ENCODE assay signal across 8 cellular contexts in genomic region chr6:80003841-80004198, GRCh38. TPM values are rescaled to one million over a fixed set of nuclear protein-coding genes. Genes with fewer than 3 reads are reported as not detected.
DNase-seq lines count a peak whose midpoint lies in the region; ATAC-seq, FAIRE-seq and TF ChIP-seq lines count a peak whose summit lies in the region.

No MANE protein-coding gene starts in this region.

- H3K79me2 ChIP-seq in HepG2 (ENCODE audit: insufficient read depth, low read length): peaks cover 23% of the 10 kb centered on the region

- H3K36me3 ChIP-seq in SJCRH30 (peaks cover 18% of the 10 kb centered on the region), HepG2 (replicated peaks in 1 of 2; ENCODE audit: control insufficient read depth in 1 of 2, insufficient read depth in 2 of 2, low read length in 2 of 2) (peaks cover 0 to 12% of the 10 kb centered on the region in 2 experiments; a peak in 3 of 5 replicates), stomach smooth muscle (ENCODE audit: control insufficient read depth in 2 of 2, insufficient read depth in 2 of 2, low read length in 2 of 2) (no peaks in the 10 kb centered on the region)

- peak overlapping the region; percentile 72 for H3K9ac ChIP-seq in HepG2 (ENCODE audit: insufficient read depth, low read depth, low read length)
- H3K9ac ChIP-seq in stomach smooth muscle (ENCODE audit: low read length in 2 of 2): peak overlapping the region; percentile 71 to 89

- H3K4me2 ChIP-seq in A549: peak overlapping the region; percentile 76
- H3K4me2 ChIP-seq in HepG2 (ENCODE audit: low read depth, low read length): peak overlapping the region; percentile 89

- H3K9me3 ChIP-seq in A549: no peaks in the 10 kb centered on the region
- no peaks in the 10 kb centered on the region for H3K9me3 ChIP-seq in SJCRH30 (replicated peaks)
- H3K9me3 ChIP-seq in HepG2 (ENCODE audit: low read length): no peaks in the 10 kb centered on the region
- no peaks in the 10 kb centered on the region for H3K9me3 ChIP-seq in stomach smooth muscle (ENCODE audit: control insufficient read depth in 2 of 2, low read length in 2 of 2)

- TF ChIP-seq CTCF in A549 (IDR thresholded peaks at IDR 0.05) (no peak), HepG2 (CRISPR knock-in tag; IDR thresholded peaks at IDR 0.05) (no peak)

- DNase-seq in A549 (ENCODE audit: low read depth in 1 of 2, low spot score in 1 of 2): no peak
- DNase-seq in SJCRH30: peak in 1 of 2 experiments; percentile 50
- DNase-seq in caudate nucleus (lab: John Stamatoyannopoulos, UW): peak in 28 of 61 donors; percentile 6 to 77 (median 44)
- DNase-seq in HepG2 (ENCODE audit: low spot score): no peak

- peak overlapping the region; percentile 79 for H3K4me3 ChIP-seq in A549
- peak overlapping the region; percentile 75 for H3K4me3 ChIP-seq in SJCRH30
- peak overlapping the region; percentile 80 to 96 (median 91) for H3K4me3 ChIP-seq in HepG2 (replicated peaks in 1 of 3; ENCODE audit: insufficient read depth in 1 of 3, low read depth in 2 of 3, low read length in 3 of 3)
- H3K4me3 ChIP-seq in stomach smooth muscle (ENCODE audit: low read length in 2 of 2): peak overlapping the region; percentile 83 to 93

- BruUV-seq in HepG2 (replicated peaks; lab: Mats Ljungman, UMichigan): TSS peak; percentile 84

- H3K27ac ChIP-seq in A549 (peak overlapping the region; percentile 86 to 87), SJCRH30 (peak overlapping the region; percentile 71), caudate nucleus (ENCODE audit: low read depth, low read length) (peak overlapping the region; percentile 71), HepG2 (ENCODE audit: extremely low read length, insufficient read depth, low read length) (peak overlapping the region; percentile 85), stomach smooth muscle (ENCODE audit: low read length) (peak overlapping the region; percentile 85)

- CTCF ChIA-PET in A549 (lab: Yijun Ruan, JAX): no interaction called here
- CTCF ChIA-PET in HepG2 (lab: Yijun Ruan, JAX; ENCODE audit: low intra/inter-chr PET ratio, low total read pairs): no interaction called here

- in situ Hi-C loops in HepG2 (cut with HindIII; ENCODE audit: extremely low pct_ligation_motif_present, low pct_unique_long_range_greater_than_20kb): no loop called here

- H4K20me1 ChIP-seq in HepG2 (ENCODE audit: insufficient read depth, low read length): no peaks in the 10 kb centered on the region

- peak overlapping the region; percentile 37 for H2AFZ ChIP-seq in HepG2 (ENCODE audit: low read length)

- TF ChIP-seq RAD21 in A549 (conservative IDR thresholded peaks at IDR 0.05 in 1 of 2, IDR thresholded peaks at IDR 0.05 in 1 of 2) (no peak), HepG2 (CRISPR knock-in tag; IDR thresholded peaks at IDR 0.05) (no peak)

- WGBS in A549 (ENCODE audit: missing lambda C conversion rate): 42% methylated on average over 15 of the region's 15 CpGs
- 3% methylated on average over 11 of the region's 15 CpGs for WGBS in HepG2 (ENCODE audit: low lambda C conversion rate)

- intact Hi-C loops in HepG2 (cut with micrococcal nuclease; ENCODE audit: unreplicated experiment): loop anchor here (1.0 to 5.0 kb wide), 3 partner anchors 55 to 927 kb away; partner anchors contain the start of genes BCKDHB and PHIP

- FAIRE-seq in A549 (lab: Jason Lieb, UNC) (no peak), HepG2 (lab: Jason Lieb, UNC) (no peak)

- peaks cover 14% of the 10 kb centered on the region; the same call in 2 of the 3 replicates for H3K4me1 ChIP-seq in A549
- no peaks in the 10 kb centered on the region for H3K4me1 ChIP-seq in SJCRH30
- peaks cover 26% of the 10 kb centered on the region for H3K4me1 ChIP-seq in HepG2 (ENCODE audit: insufficient read depth, low read length)
- H3K4me1 ChIP-seq in stomach smooth muscle (ENCODE audit: control insufficient read depth, insufficient read depth, low read length): peaks cover 7% of the 10 kb centered on the region

- TF ChIP-seq EP300 in A549 (IDR thresholded peaks at IDR 0.05) (no peak), HepG2 (IDR thresholded peaks at IDR 0.05; ENCODE audit: low read depth in 2 of 2, low read length in 2 of 2) (no peak), HepG2 (CRISPR knock-in tag; IDR thresholded peaks at IDR 0.05; ENCODE audit: borderline replicate concordance) (no peak)

- ATAC-seq in A549 (0 out of 6 replicates have a peak, but pooled peaks of 1 of the 2 experiments have one; percentile 6), GM18508 (IDR thresholded peaks at IDR 0.05; ENCODE audit: insufficient read depth, unreplicated experiment) (peak; percentile 8), HG03439 (IDR thresholded peaks at IDR 0.05; ENCODE audit: unreplicated experiment) (peak; percentile 18), HepG2 (peak; percentile 46), HG03139 (IDR thresholded peaks at IDR 0.05; ENCODE audit: unreplicated experiment) (no peak)

- POLR2A ChIA-PET in A549 (lab: Yijun Ruan, JAX) (interaction anchor here (0.6 kb wide), 1 partner anchor 158 kb away, joined by 3 read pairs; no protein-coding TSS in a partner anchor), HepG2 (lab: Yijun Ruan, JAX) (interaction anchor here (1.0 kb wide), 1 partner anchor 17 kb away, joined by 3 read pairs; no protein-coding TSS in a partner anchor)

- H3K27me3 ChIP-seq in SJCRH30 (no peaks in the 10 kb centered on the region), HepG2 (ENCODE audit: control insufficient read depth in 1 of 2, insufficient read depth in 2 of 2, low read length in 2 of 2) (no peaks in the 10 kb centered on the region; a peak in 1 of 5 replicates), stomach smooth muscle (ENCODE audit: control insufficient read depth in 1 of 2, insufficient read depth in 2 of 2, low read length in 2 of 2) (no peaks in the 10 kb centered on the region)

- TF ChIP-seq POLR2A in A549 (IDR thresholded peaks at IDR 0.05; ENCODE audit: low read length): no peak
- no peak for TF ChIP-seq POLR2A in HepG2 (IDR thresholded peaks at IDR 0.05; ENCODE audit: insufficient read depth in 1 of 2, low read depth in 2 of 2, low read length in 2 of 2)

RNA-seq across cellular contexts. Expression of gene TTK, which starts 0.6 kb away (rescaled TPM):
- 18.9 and 30.6 TPM in 2 replicates for polyA plus RNA-seq in A549 (2011; rRNA removed)
- 5.8 and 6.3 TPM in 2 replicates for polyA plus RNA-seq in A549 (2012; cell fraction: cytosol; rRNA removed)
- polyA plus RNA-seq in A549 (2012; cell fraction: nucleus; rRNA removed): 4.7 and 7.1 TPM in 2 replicates
- 18.8 to 21.2 TPM (median 21.0 TPM) in 3 replicates for polyA plus RNA-seq in A549 (2017; fragmentation: RNase III; extraction: RNeasy Plus Mini Kit Qiagen cat#74134 plus additional on column Dnase treatment)
- polyA minus RNA-seq in A549 (2011; rRNA and poly(A)+ RNA removed): 7.6 and 8.9 TPM in 2 replicates
- 71.9 and 82.2 TPM in 2 replicates for total RNA-seq in SJCRH30 (2014; rRNA removed; shearing (Covaris generic))
- 33.2 and 53.3 TPM in 2 replicates for total RNA-seq in HepG2 (2016; rRNA removed; fragmentation: Illumina TruSeq; extraction: Trizol)
- 5.4 and 6.3 TPM in 2 replicates for total RNA-seq in HepG2 (2016; cell fraction: cytosol; rRNA removed; fragmentation: Illumina TruSeq; extraction: Trizol; ENCODE audit: low read depth)
- 34.0 and 52.1 TPM in 2 replicates for total RNA-seq in HepG2 (2016; cell fraction: insoluble cytoplasmic fraction; rRNA removed; fragmentation: Illumina TruSeq; extraction: Trizol)
- 14.6 and 21.0 TPM in 2 replicates for total RNA-seq in HepG2 (2016; cell fraction: membrane; rRNA removed; fragmentation: Illumina TruSeq; extraction: Trizol)
- 29.5 and 44.7 TPM in 2 replicates for total RNA-seq in HepG2 (2016; cell fraction: nucleus; rRNA removed; fragmentation: Illumina TruSeq; extraction: Trizol)
- polyA plus RNA-seq in HepG2 (2011; rRNA removed): 3.8 and 8.6 TPM in 2 replicates
- 2.5 and 2.7 TPM in 2 replicates for polyA plus RNA-seq in HepG2 (2011; cell fraction: cytosol; rRNA removed)
- polyA plus RNA-seq in HepG2 (2011; cell fraction: nucleus; rRNA removed): 4.2 and 4.4 TPM in 2 replicates
- polyA plus RNA-seq in HepG2 (2012): 4.4 and 11.1 TPM in 2 replicates
- 1.2 and 2.0 TPM in 2 replicates for polyA plus RNA-seq in HepG2 (2016; cell fraction: cytosol; fragmentation: Illumina TruSeq; extraction: Trizol; ENCODE audit: low read depth)
- polyA plus RNA-seq in HepG2 (2016; cell fraction: insoluble cytoplasmic fraction; fragmentation: Illumina TruSeq; extraction: Trizol; ENCODE audit: low read depth): 32.1 and 35.4 TPM in 2 replicates
- 3.3 and 4.4 TPM in 2 replicates for polyA plus RNA-seq in HepG2 (2016; cell fraction: membrane; fragmentation: Illumina TruSeq; extraction: Trizol; ENCODE audit: low read depth)
- polyA plus RNA-seq in HepG2 (2016; cell fraction: nucleus; fragmentation: Illumina TruSeq; extraction: Trizol; ENCODE audit: insufficient read depth, low read depth): 26.0 and 26.3 TPM in 2 replicates
- 2.6 and 15.4 TPM in 2 replicates for polyA minus RNA-seq in HepG2 (2011; rRNA and poly(A)+ RNA removed; ENCODE audit: low replicate concordance)
- 5.5 and 9.8 TPM in 2 replicates for polyA minus RNA-seq in HepG2 (2011; cell fraction: cytosol; rRNA and poly(A)+ RNA removed)
- polyA minus RNA-seq in HepG2 (2011; cell fraction: nucleus; rRNA and poly(A)+ RNA removed): 22.0 and 25.2 TPM in 2 replicates

RNA-seq across cellular contexts. Expression of gene ELOVL4, which starts 56.5 kb away (rescaled TPM):
- 0.65 and 0.70 TPM in 2 replicates for polyA plus RNA-seq in A549 (2011; rRNA removed)
- polyA plus RNA-seq in A549 (2012; cell fraction: cytosol; rRNA removed): 0.16 and 0.21 TPM in 2 replicates
- 0.16 and 0.21 TPM in 2 replicates for polyA plus RNA-seq in A549 (2012; cell fraction: nucleus; rRNA removed)
- polyA plus RNA-seq in A549 (2017; fragmentation: RNase III; extraction: RNeasy Plus Mini Kit Qiagen cat#74134 plus additional on column Dnase treatment): 0.83 to 1.1 TPM (median 1.1 TPM) in 3 replicates
- polyA minus RNA-seq in A549 (2011; rRNA and poly(A)+ RNA removed): 0.21 and 0.34 TPM in 2 replicates
- 8.7 and 9.6 TPM in 2 replicates for total RNA-seq in SJCRH30 (2014; rRNA removed; shearing (Covaris generic))
- total RNA-seq in HepG2 (2016; rRNA removed; fragmentation: Illumina TruSeq; extraction: Trizol): 0.04 TPM in 1 of 2 replicates, not detected in the other
- total RNA-seq in HepG2 (2016; cell fraction: cytosol; rRNA removed; fragmentation: Illumina TruSeq; extraction: Trizol; ENCODE audit: low read depth): not detected in 2 replicates
- total RNA-seq in HepG2 (2016; cell fraction: insoluble cytoplasmic fraction; rRNA removed; fragmentation: Illumina TruSeq; extraction: Trizol): 0.04 TPM in 1 of 2 replicates, not detected in the other
- not detected in 2 replicates for total RNA-seq in HepG2 (2016; cell fraction: membrane; rRNA removed; fragmentation: Illumina TruSeq; extraction: Trizol)
- 0.12 TPM in 1 of 2 replicates, not detected in the other for total RNA-seq in HepG2 (2016; cell fraction: nucleus; rRNA removed; fragmentation: Illumina TruSeq; extraction: Trizol)
- not detected in 2 replicates for polyA plus RNA-seq in HepG2 (2011; rRNA removed)
- polyA plus RNA-seq in HepG2 (2011; cell fraction: cytosol; rRNA removed): not detected in 2 replicates
- polyA plus RNA-seq in HepG2 (2011; cell fraction: nucleus; rRNA removed): not detected in 2 replicates
- 0.04 TPM in 1 of 2 replicates, not detected in the other for polyA plus RNA-seq in HepG2 (2012)
- not detected in 2 replicates for polyA plus RNA-seq in HepG2 (2016; cell fraction: cytosol; fragmentation: Illumina TruSeq; extraction: Trizol; ENCODE audit: low read depth)
- not detected in 2 replicates for polyA plus RNA-seq in HepG2 (2016; cell fraction: insoluble cytoplasmic fraction; fragmentation: Illumina TruSeq; extraction: Trizol; ENCODE audit: low read depth)
- not detected in 2 replicates for polyA plus RNA-seq in HepG2 (2016; cell fraction: membrane; fragmentation: Illumina TruSeq; extraction: Trizol; ENCODE audit: low read depth)
- polyA plus RNA-seq in HepG2 (2016; cell fraction: nucleus; fragmentation: Illumina TruSeq; extraction: Trizol; ENCODE audit: insufficient read depth, low read depth): not detected in 2 replicates
- not detected in 2 replicates for polyA minus RNA-seq in HepG2 (2011; rRNA and poly(A)+ RNA removed; ENCODE audit: low replicate concordance)
- polyA minus RNA-seq in HepG2 (2011; cell fraction: cytosol; rRNA and poly(A)+ RNA removed): not detected in 2 replicates
- polyA minus RNA-seq in HepG2 (2011; cell fraction: nucleus; rRNA and poly(A)+ RNA removed): not detected in 2 replicates
